ENCODE assay signal across 15 cellular contexts in the genomic region with DNA sequence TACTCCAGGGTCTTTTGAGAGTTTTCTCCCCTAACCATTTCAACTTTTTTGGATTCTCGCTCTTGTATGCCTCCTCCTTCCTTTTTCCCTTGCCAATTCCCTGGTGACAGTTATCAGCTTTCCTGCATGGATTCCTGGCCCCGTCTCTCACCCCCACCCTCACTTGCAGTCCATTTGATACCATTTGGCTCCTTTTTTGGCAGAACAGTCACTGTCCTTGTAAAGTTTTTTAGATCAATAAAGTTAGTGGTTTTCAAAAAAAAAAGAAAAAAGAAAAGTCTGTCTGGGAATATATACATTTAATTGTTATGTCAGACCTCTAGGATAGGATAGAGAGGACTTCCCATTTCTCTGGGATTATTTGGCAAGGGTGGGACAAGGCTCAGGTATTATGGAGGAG. TPM values are rescaled to one million over a fixed set of nuclear protein-coding genes. Genes with fewer than 3 reads are reported as not detected.
DNase-seq lines count a peak whose midpoint lies in the region; ATAC-seq, FAIRE-seq and TF ChIP-seq lines count a peak whose summit lies in the region.
"Had no signal": no experiment of that assay in that cellular context is flagged by ENCODE, and none has a peak within 500 bp of the region (broad histone marks: within the 10 kb centered on the region; RNA-seq: fewer than 3 reads in every experiment).

No MANE protein-coding gene starts in this region.

- POLR2A ChIA-PET in endothelial cell of umbilical vein (lab: Charles Lee): interaction anchor here (1.5 kb wide), 1 partner anchor 43 kb away, joined by 7 read pairs; the partner anchor contains the start of gene ACTN1

- H3K9ac ChIP-seq in endothelial cell of umbilical vein (replicated peaks; ENCODE audit: extremely low read depth, insufficient read depth, low read length) (no peak overlapping the region), parathyroid adenoma (no peak overlapping the region)

- intact Hi-C loops in heart left ventricle (cut with DNase I) (loop anchor here in 7 of 10 donors (1.0 to 5.0 kb wide), 4 partner anchors 40 to 115 kb away; partner anchors contain the start of gene ACTN1 (in 6 of the 7)), Right ventricle myocardium inferior (cut with DNase I) (no loop called here), endothelial cell of umbilical vein (cut with micrococcal nuclease) (loop anchor here (1.0 to 2.0 kb wide), 2 partner anchors 11 to 98 kb away; no protein-coding TSS in a partner anchor), vagina (cut with DNase I) (loop anchor here (5.0 kb wide), 1 partner anchor 40 kb away; the partner anchor contains the start of gene ACTN1)

- FAIRE-seq in endothelial cell of umbilical vein (lab: Jason Lieb, UNC): no peak
- FAIRE-seq: GM12878, GM19239 had no signal

- H3K9me3 ChIP-seq in heart left ventricle (no peaks in the 10 kb centered on the region), endothelial cell of umbilical vein (replicated peaks; ENCODE audit: control insufficient read depth, insufficient read depth, low read length) (no peaks in the 10 kb centered on the region), parathyroid adenoma (ENCODE audit: control insufficient read depth, low read length) (no peaks in the 10 kb centered on the region), vagina (no peaks in the 10 kb centered on the region)

- no TSS peak for BruUV-seq in endothelial cell of umbilical vein (replicated peaks; lab: Mats Ljungman, UMichigan)

- no peaks in the 10 kb centered on the region for H3K27me3 ChIP-seq in heart left ventricle
- no peaks in the 10 kb centered on the region for H3K27me3 ChIP-seq in endothelial cell of umbilical vein (ENCODE audit: control insufficient read depth in 2 of 2, insufficient read depth in 2 of 2, low read length in 2 of 2)
- no peaks in the 10 kb centered on the region for H3K27me3 ChIP-seq in parathyroid adenoma (ENCODE audit: control insufficient read depth, insufficient read depth, low read length)
- no peaks in the 10 kb centered on the region for H3K27me3 ChIP-seq in vagina

- H3K4me1 ChIP-seq in heart left ventricle: peaks cover 34 to 96% (median 76%) of the 10 kb centered on the region in 12 donors
- H3K4me1 ChIP-seq in endothelial cell of umbilical vein (ENCODE audit: control insufficient read depth, extremely low read depth, insufficient read depth, low read length): peaks cover 57% of the 10 kb centered on the region
- H3K4me1 ChIP-seq in parathyroid adenoma: peaks cover 8% of the 10 kb centered on the region
- H3K4me1 ChIP-seq in vagina: peaks cover 92% of the 10 kb centered on the region

- no peak for TF ChIP-seq POLR2A in heart left ventricle (IDR thresholded peaks at IDR 0.05)
- no peak for TF ChIP-seq POLR2A in endothelial cell of umbilical vein (IDR thresholded peaks at IDR 0.05; ENCODE audit: low read depth, low read length)
- TF ChIP-seq POLR2A in vagina (IDR thresholded peaks at IDR 0.05): no peak

- H4K20me1 ChIP-seq in endothelial cell of umbilical vein (replicated peaks; ENCODE audit: control insufficient read depth, extremely low read depth, insufficient read depth, low read length): no peaks in the 10 kb centered on the region

- DNase-seq in heart left ventricle: peak in 1 of 5 donors; percentile 2
- DNase-seq in Right ventricle myocardium inferior (ENCODE audit: missing footprints): no peak
- DNase-seq in endothelial cell of umbilical vein (ENCODE audit: low read depth, low spot score): no peak
- DNase-seq in vagina (ENCODE audit: extremely low spot score in 2 of 2): no peak
- no peak for DNase-seq in NCI-H510A (lab: John Stamatoyannopoulos, UW)
- DNase-seq in NCI-H1436 treated with DMSO at 0.1 percent for 48 hours (lab: John Stamatoyannopoulos, UW): no peak
- no peak for DNase-seq in islet precursor cell
- DNase-seq: DMS79, glutamatergic neuron, left colon, MM.1S, NCI-H446 had no signal

- ATAC-seq in heart left ventricle (no peak), Right ventricle myocardium inferior (no peak)

- no peak overlapping the region for H2AFZ ChIP-seq in endothelial cell of umbilical vein (ENCODE audit: low read depth, low read length)
- H2AFZ ChIP-seq in parathyroid adenoma: no peak overlapping the region

- WGBS in heart left ventricle, 4 donors: 40 to 59% (median 43%) methylated on average over 2 of the region's 2 CpGs

- dilution Hi-C loops in endothelial cell of umbilical vein (cut with MboI; ENCODE audit: extremely low pct_ligation_motif_present, low sequenced_read_pairs): no loop called here

- peaks cover 97% of the 10 kb centered on the region for H3K79me2 ChIP-seq in endothelial cell of umbilical vein (ENCODE audit: control insufficient read depth, insufficient read depth, low read length)
- no peaks in the 10 kb centered on the region for H3K79me2 ChIP-seq in parathyroid adenoma

- peaks cover 0 to 2% (median 0%) of the 10 kb centered on the region in 9 donors for H3K36me3 ChIP-seq in heart left ventricle
- H3K36me3 ChIP-seq in endothelial cell of umbilical vein (ENCODE audit: control insufficient read depth in 2 of 2, extremely low read depth in 1 of 2, insufficient read depth in 2 of 2, low read length in 2 of 2): peaks cover 3 to 6% of the 10 kb centered on the region in 2 experiments
- H3K36me3 ChIP-seq in parathyroid adenoma (ENCODE audit: control insufficient read depth, insufficient read depth, low read length): no peaks in the 10 kb centered on the region
- no peaks in the 10 kb centered on the region for H3K36me3 ChIP-seq in vagina

- H3K4me2 ChIP-seq in endothelial cell of umbilical vein (ENCODE audit: insufficient read depth, low read length): no peak overlapping the region
- H3K4me2 ChIP-seq in parathyroid adenoma (ENCODE audit: low read length): no peak overlapping the region

- H3K27ac ChIP-seq in heart left ventricle (peak overlapping the region; percentile 76 to 98 (median 85)), endothelial cell of umbilical vein (ENCODE audit: insufficient read depth, low read depth, low read length) (peak overlapping the region; percentile 91), parathyroid adenoma (peak overlapping the region; percentile 19), vagina (peak overlapping the region; percentile 83)

- CTCF ChIA-PET in endothelial cell of umbilical vein (lab: Charles Lee): interaction anchor here (0.7 to 4.0 kb wide), 13 partner anchors 11 to 171 kb away, joined by 3 to 25 read pairs (median 5); no protein-coding TSS in a partner anchor

- H3K9me1 ChIP-seq in endothelial cell of umbilical vein (replicated peaks; ENCODE audit: control insufficient read depth, extremely low read depth, insufficient read depth, low read length): no peaks in the 10 kb centered on the region

- H3K4me3 ChIP-seq in heart left ventricle: peak overlapping the region in 1 of 12 donors; percentile 38
- no peak overlapping the region for H3K4me3 ChIP-seq in endothelial cell of umbilical vein (replicated peaks in 1 of 3; ENCODE audit: insufficient read depth in 1 of 3, low read depth in 1 of 3, low read length in 3 of 3)
- H3K4me3 ChIP-seq in parathyroid adenoma (ENCODE audit: low read depth, low read length): no peak overlapping the region
- H3K4me3 ChIP-seq in vagina: no peak overlapping the region
- H3K4me3 ChIP-seq: GM12878 had no signal

- TF ChIP-seq CTCF in heart left ventricle (IDR thresholded peaks at IDR 0.05) (no peak), endothelial cell of umbilical vein (IDR thresholded peaks at IDR 0.05; ENCODE audit: extremely low read depth in 1 of 2, insufficient read depth in 1 of 2, low read depth in 1 of 2, low read length in 2 of 2) (no peak), parathyroid adenoma (IDR thresholded peaks at IDR 0.05) (no peak), vagina (IDR thresholded peaks at IDR 0.05) (no peak)

TF ChIP-seq in endothelial cell of umbilical vein, 7 proteins besides CTCF, POLR2A, EP300 and RAD21:
- TF ChIP-seq EZH2 (IDR thresholded peaks at IDR 0.05; ENCODE audit: borderline replicate concordance, low read depth, low read length, severe bottlenecking): no peak
- no peak for TF ChIP-seq MAX (IDR thresholded peaks at IDR 0.05; ENCODE audit: insufficient read depth, insufficient read length)

RNA-seq across cellular contexts. Expression of gene ACTN1, which starts 42.1 kb away (rescaled TPM):
- 100 to 1,000 TPM in 6 of 9 donors, 10 to 100 TPM in 3; 63.6 to 252 (median 110) TPM for total RNA-seq in heart left ventricle
- polyA plus RNA-seq in heart left ventricle: 10 to 100 TPM; 48.4 to 88.2 TPM
- 136 TPM for total RNA-seq in Right ventricle myocardium inferior
- total RNA-seq in endothelial cell of umbilical vein: 442 and 443 TPM in 2 replicates
- 463 and 633 TPM in 2 replicates for polyA plus RNA-seq in endothelial cell of umbilical vein
- polyA plus RNA-seq in endothelial cell of umbilical vein (2011; cell fraction: cytosol; rRNA removed): 379 and 382 TPM in 2 replicates
- 777 and 896 TPM in 2 replicates for polyA plus RNA-seq in endothelial cell of umbilical vein (2011; cell fraction: nucleus; rRNA removed)
- 398 and 442 TPM in 2 replicates for polyA plus RNA-seq in endothelial cell of umbilical vein (2012)
- polyA minus RNA-seq in endothelial cell of umbilical vein: 744 and 789 TPM in 2 replicates
- 104 TPM for polyA minus RNA-seq in endothelial cell of umbilical vein (2011; cell fraction: cytosol; rRNA and poly(A)+ RNA removed)
- polyA minus RNA-seq in endothelial cell of umbilical vein (2011; cell fraction: nucleus; rRNA and poly(A)+ RNA removed): 424 and 544 TPM in 2 replicates
- total RNA-seq in vagina: 209 TPM

Comparison
In these comparisons a context has a peak if more than half of its experiments do, and no peak if none do; other contexts are left out.
1. H3K27ac ChIP-seq: peak in every context shown above with its lines; median percentile 91 in endothelial cell of umbilical vein; 85 in heart left ventricle; 83 in vagina; 19 in parathyroid adenoma.